Comparison of ENCODE assay signal across 8 cellular contexts in genomic region chr7:151087247-151088018, GRCh38. TPM values are rescaled to one million over a fixed set of nuclear protein-coding genes. Genes with fewer than 3 reads are reported as not detected.
DNase-seq lines count a peak whose midpoint lies in the region; ATAC-seq and TF ChIP-seq lines count a peak whose summit lies in the region.

No MANE protein-coding gene starts in this region.

- TF ChIP-seq CTCF in WTC11 (IDR thresholded peaks at IDR 0.05): no peak

- H3K4me3 ChIP-seq in endocrine pancreas (ENCODE audit: control insufficient read depth, insufficient read depth, low read length): peak overlapping the region; percentile 24

- H3K27me3 ChIP-seq in endocrine pancreas (ENCODE audit: control insufficient read depth, insufficient read depth, low read length): no peaks in the 10 kb centered on the region

- peak overlapping the region; percentile 67 for H3K4me3 Mint-ChIP-seq in WTC11

- H3K9me3 ChIP-seq in endocrine pancreas (ENCODE audit: control insufficient read depth, low read length): no peaks in the 10 kb centered on the region

- peak overlapping the region; percentile 94 for H3K9ac ChIP-seq in endocrine pancreas (ENCODE audit: control insufficient read depth, insufficient read depth, low read length)

- no peaks in the 10 kb centered on the region for H3K9me3 Mint-ChIP-seq in WTC11

- no peaks in the 10 kb centered on the region for H3K36me3 ChIP-seq in endocrine pancreas (ENCODE audit: control insufficient read depth, insufficient read depth, low read length)

- intact Hi-C loops in Right ventricle myocardium inferior (cut with DNase I) (loop anchor here (2.0 kb wide), 1 partner anchor 139 kb away; the partner anchor contains the start of gene ABCF2), cardiac septum (cut with DNase I) (no loop called here)

- peaks cover 47% of the 10 kb centered on the region for H3K4me1 Mint-ChIP-seq in WTC11

- peaks cover 18% of the 10 kb centered on the region for H3K27me3 Mint-ChIP-seq in WTC11 (ENCODE audit: low read depth)

- peak; percentile 69 for ATAC-seq in Right ventricle myocardium inferior
- ATAC-seq in WTC11: no peak
- no peak for ATAC-seq in HG03025 (IDR thresholded peaks at IDR 0.05; ENCODE audit: low FRiP score, unreplicated experiment)

- peaks cover 6% of the 10 kb centered on the region for H3K36me3 Mint-ChIP-seq in WTC11

- CTCF ChIA-PET in WTC11 (lab: Charles Lee): interaction anchor here (1.0 to 10.4 kb wide), 8 partner anchors 9 to 159 kb away, joined by 3 to 118 read pairs (median 4); partner anchors contain the start of gene GBX1

- in situ Hi-C loops in KBM-7 (cut with MboI; ENCODE audit: low pct_unique_long_range_greater_than_20kb, low sequenced_read_pairs): no loop called here

- POLR2A ChIA-PET in WTC11 (lab: Charles Lee): interaction anchor here (2.0 kb wide), 1 partner anchor 25 kb away, joined by 9 read pairs; no protein-coding TSS in a partner anchor

- H3K4me1 ChIP-seq in endocrine pancreas (ENCODE audit: control insufficient read depth, insufficient read depth, low read length): peaks cover 5% of the 10 kb centered on the region

- DNase-seq in Right ventricle myocardium inferior (ENCODE audit: missing footprints): peak; percentile 79
- DNase-seq in cardiac septum (ENCODE audit: low spot score): no peak
- DNase-seq in KBM-7: peak; percentile 38
- DNase-seq in WTC11 (ENCODE audit: low spot score): no peak
- DNase-seq in mesenteric fat pad (ENCODE audit: low spot score): peak; percentile 91

- H3K27ac ChIP-seq in temporal lobe (ENCODE audit: low read depth, low read length): peak overlapping the region; percentile 91

- no peak overlapping the region for H3K27ac Mint-ChIP-seq in WTC11

TF ChIP-seq in WTC11, 78 proteins besides CTCF, POLR2A, EP300 and RAD21 (continues in another document):
- peak; percentile 27; the same call in 1 of the 2 replicates for TF ChIP-seq SP1 (CRISPR knock-in tag; conservative IDR thresholded peaks at IDR 0.05)
- TF ChIP-seq KAT7 (CRISPR knock-in tag; IDR thresholded peaks at IDR 0.05; ENCODE audit: borderline replicate concordance): 0 out of 2 replicates have a peak, but pooled peaks have one; percentile 5
- TF ChIP-seq TEAD4 (CRISPR knock-in tag; IDR thresholded peaks at IDR 0.05): no peak
- TF ChIP-seq ATF6 (CRISPR knock-in tag; IDR thresholded peaks at IDR 0.05): no peak
- 0 out of 2 replicates have a peak, but pooled peaks have one; percentile 14 for TF ChIP-seq USF1 (CRISPR knock-in tag; IDR thresholded peaks at IDR 0.05)
- no peak for TF ChIP-seq CREM (CRISPR knock-in tag; IDR thresholded peaks at IDR 0.05)
- no peak for TF ChIP-seq TCF7 (CRISPR knock-in tag; IDR thresholded peaks at IDR 0.05; ENCODE audit: low read depth)
- TF ChIP-seq CREB1 (CRISPR knock-in tag; IDR thresholded peaks at IDR 0.05): no peak
- TF ChIP-seq GRHL2 (CRISPR knock-in tag; IDR thresholded peaks at IDR 0.05; ENCODE audit: insufficient replicate concordance, severe bottlenecking): no peak
- no peak for TF ChIP-seq HMGA2 (CRISPR knock-in tag; IDR thresholded peaks at IDR 0.05)
- no peak for TF ChIP-seq SOX15 (CRISPR knock-in tag; IDR thresholded peaks at IDR 0.05)
- TF ChIP-seq PRDM15 (CRISPR knock-in tag; IDR thresholded peaks at IDR 0.05): no peak
- TF ChIP-seq NR3C1 (CRISPR knock-in tag; conservative IDR thresholded peaks at IDR 0.05; ENCODE audit: low read depth): no peak
- no peak for TF ChIP-seq IRF2 (CRISPR knock-in tag; IDR thresholded peaks at IDR 0.05; ENCODE audit: borderline replicate concordance, low read depth)
- TF ChIP-seq HMGXB4 (CRISPR knock-in tag; IDR thresholded peaks at IDR 0.05): no peak
- TF ChIP-seq ERG (CRISPR knock-in tag; IDR thresholded peaks at IDR 0.05): no peak
- TF ChIP-seq EMX1 (CRISPR knock-in tag; IDR thresholded peaks at IDR 0.05): no peak

RNA-seq across cellular contexts. Expression of gene AGAP3, which starts 1.2 kb away (rescaled TPM):
- total RNA-seq in Right ventricle myocardium inferior (57.4 TPM), cardiac septum (67.5 TPM), WTC11 (2021) (107 to 163 TPM (median 113 TPM) in 3 replicates), mesenteric fat pad (86.8 TPM), temporal lobe (65.9 TPM)

RNA-seq across cellular contexts. Expression of gene TMUB1, which starts 4.1 kb away (rescaled TPM):
- total RNA-seq in Right ventricle myocardium inferior (35.5 TPM), cardiac septum (29.0 TPM), WTC11 (2021) (61.3 to 72.8 TPM (median 62.5 TPM) in 3 replicates), mesenteric fat pad (31.9 TPM), temporal lobe (5.9 TPM)

RNA-seq across cellular contexts. Expression of gene FASTK, which starts 6.8 kb away (rescaled TPM):
- total RNA-seq in Right ventricle myocardium inferior (79.2 TPM), cardiac septum (93.3 TPM), WTC11 (2021) (62.1 to 70.2 TPM (median 67.7 TPM) in 3 replicates), mesenteric fat pad (59.3 TPM), temporal lobe (24.6 TPM)

RNA-seq across cellular contexts. Expression of gene SLC4A2, which starts 28.0 kb away (rescaled TPM):
- total RNA-seq in Right ventricle myocardium inferior (61.2 TPM), cardiac septum (83.4 TPM), WTC11 (2021) (131 to 164 TPM (median 131 TPM) in 3 replicates), mesenteric fat pad (130 TPM), temporal lobe (8.6 TPM)

RNA-seq across cellular contexts. Expression of gene CDK5, which starts 29.7 kb away (rescaled TPM):
- total RNA-seq in Right ventricle myocardium inferior (6.7 TPM), cardiac septum (9.4 TPM), WTC11 (2021) (23.6 to 27.8 TPM (median 24.5 TPM) in 3 replicates), mesenteric fat pad (7.3 TPM), temporal lobe (30.0 TPM)

Comparison
In these comparisons a context has a peak if more than half of its experiments do, and no peak if none do; other contexts are left out.
1. DNase-seq: peak in Right ventricle myocardium inferior (single experiment), KBM-7 (single experiment) and mesenteric fat pad (single experiment); none in cardiac septum (single experiment) and WTC11 (single experiment).